In the genomic region with DNA sequence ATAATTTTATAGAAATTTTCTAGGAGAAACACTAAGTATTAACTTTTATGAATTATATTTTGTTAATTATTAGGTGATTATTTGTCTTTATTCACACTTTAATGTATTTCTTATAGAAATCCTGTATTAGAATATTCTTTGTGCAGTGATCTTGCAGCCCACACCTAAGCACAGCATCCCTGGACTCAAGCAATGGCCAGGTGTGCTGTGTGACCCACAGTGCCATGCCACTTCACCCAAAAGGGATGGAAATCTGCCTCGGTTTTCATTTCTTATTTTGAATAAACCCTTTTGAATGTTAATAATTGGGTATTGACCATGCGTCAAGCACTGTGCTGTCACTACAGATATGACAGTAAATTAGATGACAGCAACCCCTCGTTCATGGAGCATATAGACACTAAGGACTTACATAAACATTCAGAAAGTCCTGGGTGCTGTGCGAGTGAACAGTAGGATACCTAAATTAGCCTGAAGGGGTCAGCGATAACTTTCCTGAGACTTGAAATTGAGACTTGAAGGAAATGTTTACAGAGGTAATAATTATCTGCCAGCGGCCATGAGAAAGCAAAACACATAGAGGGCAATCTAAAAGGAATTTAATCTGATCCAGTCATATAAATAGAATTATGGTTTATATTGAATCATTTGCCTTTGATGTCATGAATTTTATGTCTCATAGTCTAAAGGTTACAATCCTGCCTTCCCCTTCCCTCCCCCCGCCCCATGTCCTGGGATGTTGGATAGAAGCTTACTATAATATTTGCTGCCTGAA, we compare ENCODE assay signal across 1 cellular context.
TF ChIP-seq lines count a peak whose summit lies in the region.

No MANE protein-coding gene starts in this region.

TF ChIP-seq in H1, 55 proteins besides CTCF, POLR2A, EP300 and RAD21 (continued from another document):
- TF ChIP-seq CHD7 (IDR thresholded peaks at IDR 0.05; ENCODE audit: insufficient replicate concordance, low read length), result no peak
- no peak for TF ChIP-seq CBX8 (IDR thresholded peaks at IDR 0.05; ENCODE audit: borderline replicate concordance, low read depth, low read length)
